In the genomic region with DNA sequence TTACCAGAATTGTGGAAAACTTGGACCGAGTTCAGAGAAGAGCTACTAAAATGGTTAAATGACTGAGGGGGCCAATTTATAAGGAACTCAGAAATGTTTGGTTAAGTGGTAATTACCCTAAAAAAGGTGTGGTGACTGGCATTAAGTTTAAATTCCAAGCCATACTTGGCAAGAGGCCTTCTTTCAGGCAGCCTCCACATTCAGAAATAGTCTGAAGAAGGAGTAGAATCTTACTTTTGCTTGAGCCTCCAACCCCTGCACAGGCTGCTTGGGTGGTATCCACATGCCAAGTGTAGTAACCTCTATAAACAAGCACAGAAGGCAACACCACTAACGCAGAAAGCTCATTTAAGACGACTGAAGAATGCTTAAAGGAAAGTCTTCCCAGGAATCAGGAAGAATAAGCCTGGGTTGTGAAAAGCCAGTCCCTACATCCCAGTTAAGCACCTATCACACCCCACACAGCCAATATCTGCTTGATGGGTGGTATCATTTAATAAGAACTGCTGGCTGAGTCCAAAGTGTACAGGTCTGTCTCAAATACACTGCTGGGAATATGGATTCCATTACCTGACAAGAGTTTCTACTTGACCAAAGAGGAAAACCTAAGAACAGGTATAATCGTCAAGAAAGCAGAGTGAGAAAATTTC, we compare ENCODE assay signal across 16 cellular contexts. TPM values are rescaled to one million over a fixed set of nuclear protein-coding genes. Genes with fewer than 3 reads are reported as not detected.
DNase-seq lines count a peak whose midpoint lies in the region; ATAC-seq, FAIRE-seq and TF ChIP-seq lines count a peak whose summit lies in the region.
"Had no signal": no experiment of that assay in that cellular context is flagged by ENCODE, and none has a peak within 500 bp of the region (broad histone marks: within the 10 kb centered on the region; RNA-seq: fewer than 3 reads in every experiment).

No MANE protein-coding gene starts in this region.

- H3K9me3 ChIP-seq in mammary epithelial cell (replicated peaks; ENCODE audit: insufficient read depth, low read length) (no peaks in the 10 kb centered on the region), breast epithelium (no peaks in the 10 kb centered on the region), colonic mucosa (no peaks in the 10 kb centered on the region), mucosa of rectum (ENCODE audit: control insufficient read depth in 2 of 2, low read length in 2 of 2) (no peaks in the 10 kb centered on the region), suprapubic skin (no peaks in the 10 kb centered on the region)
- H3K9me3 ChIP-seq: BLaER1, HAP-1 had no signal

- peak overlapping the region; percentile 27 for H2AFZ ChIP-seq in mammary epithelial cell (ENCODE audit: low read depth, low read length)

- intact Hi-C loops in mammary epithelial cell (cut with micrococcal nuclease) (no loop called here), breast epithelium (cut with DNase I; ENCODE audit: low total_unique reads) (no loop called here), colonic mucosa (cut with DNase I) (no loop called here)

- DNase-seq in mammary epithelial cell = no peak
- DNase-seq in breast epithelium (ENCODE audit: low spot score in 2 of 2) = no peak
- peak; percentile 28 for DNase-seq in colonic mucosa
- no peak for DNase-seq in suprapubic skin (ENCODE audit: low spot score in 2 of 2)
- no peak for DNase-seq in RCC 7860 (ENCODE audit: low spot score)
- DNase-seq: 8988T; CD4-positive, alpha-beta memory T cell; DMS79 treated with DMSO at 0.1 percent for 48 hours; EL; GOT3 had no signal

- H3K4me3 ChIP-seq in mammary epithelial cell (replicated peaks in 1 of 3; ENCODE audit: insufficient read depth in 1 of 3, low read depth in 2 of 3, low read length in 3 of 3) = no peak overlapping the region
- H3K4me3 ChIP-seq in breast epithelium = no peak overlapping the region
- H3K4me3 ChIP-seq in colonic mucosa = no peak overlapping the region
- peak overlapping the region; percentile 4 for H3K4me3 ChIP-seq in mucosa of rectum (ENCODE audit: low read length in 2 of 2)
- H3K4me3 ChIP-seq in suprapubic skin = no peak overlapping the region
- H3K4me3 ChIP-seq: BLaER1, GM12878, HAP-1 had no signal

- CTCF ChIA-PET in mammary epithelial cell (lab: Charles Lee; ENCODE audit: low non-redundant PET) = interaction anchor here (0.6 kb wide), 1 partner anchor 167 kb away, joined by 4 read pairs; no protein-coding TSS in a partner anchor

- in situ Hi-C loops in mammary epithelial cell (cut with MboI; ENCODE audit: low sequenced_read_pairs in 2 of 2) = no loop called here

- H3K36me3 ChIP-seq in mammary epithelial cell (ENCODE audit: insufficient read depth, low read length) (no peaks in the 10 kb centered on the region), breast epithelium (no peaks in the 10 kb centered on the region), colonic mucosa (no peaks in the 10 kb centered on the region), mucosa of rectum (ENCODE audit: control insufficient read depth in 2 of 2, insufficient read depth in 2 of 2, low read length in 2 of 2) (no peaks in the 10 kb centered on the region), suprapubic skin (no peaks in the 10 kb centered on the region)
- H3K36me3 ChIP-seq: BLaER1, HAP-1 had no signal

- H3K79me2 ChIP-seq in mammary epithelial cell (ENCODE audit: insufficient read depth, low read length) = no peaks in the 10 kb centered on the region

- no peak overlapping the region for H3K9ac ChIP-seq in mammary epithelial cell (ENCODE audit: insufficient read depth, low read length)
- peak overlapping the region in 1 of 2 donors; percentile 12 for H3K9ac ChIP-seq in colonic mucosa (ENCODE audit: low read depth in 2 of 2, low read length in 2 of 2)
- H3K9ac ChIP-seq in mucosa of rectum (ENCODE audit: low read depth in 1 of 2, low read length in 2 of 2) = no peak overlapping the region
- H3K9ac ChIP-seq: BLaER1 had no signal

- H3K4me1 ChIP-seq in mammary epithelial cell (ENCODE audit: insufficient read depth, low read length) = no peaks in the 10 kb centered on the region
- no peaks in the 10 kb centered on the region for H3K4me1 ChIP-seq in breast epithelium
- no peaks in the 10 kb centered on the region for H3K4me1 ChIP-seq in colonic mucosa
- peaks cover 0 to 10% of the 10 kb centered on the region in 2 donors for H3K4me1 ChIP-seq in mucosa of rectum (ENCODE audit: control insufficient read depth in 2 of 2, insufficient read depth in 2 of 2, low read length in 2 of 2)
- H3K4me1 ChIP-seq in suprapubic skin = no peaks in the 10 kb centered on the region
- H3K4me1 ChIP-seq: BLaER1 had no signal

- no peak for FAIRE-seq in RCC 7860 (lab: Jason Lieb, UNC)
- FAIRE-seq: GM12878, HepG2 had no signal

- dilution Hi-C loops in mammary epithelial cell (cut with HindIII; ENCODE audit: low sequenced_read_pairs) = no loop called here

- TF ChIP-seq POLR2A in breast epithelium (IDR thresholded peaks at IDR 0.05) (no peak), suprapubic skin (IDR thresholded peaks at IDR 0.05) (no peak)

- no peak overlapping the region for H3K4me2 ChIP-seq in mammary epithelial cell (ENCODE audit: insufficient read depth, low read depth, low read length)
- H3K4me2 ChIP-seq: BLaER1 had no signal

- 30% methylated on average over 4 of the region's 4 CpGs for WGBS in mammary epithelial cell (ENCODE audit: low coverage, missing lambda C conversion rate)
- 80% methylated on average over 4 of the region's 4 CpGs for whole genome bisulfite sequencing in suprapubic skin

- TF ChIP-seq CTCF in mammary epithelial cell (conservative IDR thresholded peaks at IDR 0.05 in 1 of 2, IDR thresholded peaks at IDR 0.05 in 1 of 2; ENCODE audit: extremely low read depth in 1 of 2, insufficient read depth in 1 of 2, low read depth in 1 of 2, low read length in 2 of 2) = no peak
- no peak for TF ChIP-seq CTCF in breast epithelium (IDR thresholded peaks at IDR 0.05)
- no peak for TF ChIP-seq CTCF in colonic mucosa (IDR thresholded peaks at IDR 0.05)
- TF ChIP-seq CTCF in suprapubic skin (IDR thresholded peaks at IDR 0.05) = no peak

- no peak for TF ChIP-seq EP300 in suprapubic skin (IDR thresholded peaks at IDR 0.05)

- no TSS peak for BruUV-seq in mammary epithelial cell (replicated peaks; lab: Mats Ljungman, UMichigan)

- no peak for ATAC-seq in GM19452 (IDR thresholded peaks at IDR 0.05; ENCODE audit: unreplicated experiment)
- ATAC-seq: GM12878, HepG2 had no signal

- H3K27ac ChIP-seq in mammary epithelial cell (ENCODE audit: insufficient read depth, low read depth, low read length) (no peak overlapping the region), breast epithelium (no peak overlapping the region), colonic mucosa (peak overlapping the region; percentile 74), mucosa of rectum (ENCODE audit: low read depth in 2 of 2, low read length in 2 of 2) (peak overlapping the region; percentile 29 to 47), suprapubic skin (no peak overlapping the region)
- H3K27ac ChIP-seq: BLaER1 had no signal

- H3K27me3 ChIP-seq in mammary epithelial cell (ENCODE audit: insufficient read depth, low read length) (no peaks in the 10 kb centered on the region), breast epithelium (no peaks in the 10 kb centered on the region), colonic mucosa (no peaks in the 10 kb centered on the region), mucosa of rectum (ENCODE audit: control insufficient read depth in 2 of 2, insufficient read depth in 2 of 2, low read length in 2 of 2) (peaks cover 0 to 3% of the 10 kb centered on the region in 2 donors), suprapubic skin (no peaks in the 10 kb centered on the region)
- H3K27me3 ChIP-seq: BLaER1 had no signal

- H4K20me1 ChIP-seq in mammary epithelial cell (ENCODE audit: insufficient read depth, low read length) = no peaks in the 10 kb centered on the region
- H4K20me1 ChIP-seq: BLaER1 had no signal

RNA-seq across cellular contexts. Expression of a gene that starts 13.7 kb away (rescaled TPM):
- total RNA-seq in mammary epithelial cell (1 to 10 TPM; 8.3 to 9.2 TPM), breast epithelium (10 to 100 TPM; 14.1 to 19.8 (median 16.1) TPM), colonic mucosa (10 to 100 TPM; 14.8 to 21.8 TPM), suprapubic skin (10 to 100 TPM in 1 of 4 donors, 1 to 10 TPM in 3; 3.5 to 10.5 (median 7.7) TPM)
- 4.1 TPM for polyA plus RNA-seq in mammary epithelial cell
- polyA minus RNA-seq in mammary epithelial cell = 35.5 TPM

Comparison
In these comparisons a context has a peak if more than half of its experiments do, and no peak if none do; other contexts are left out.
1. H3K27ac ChIP-seq: peak in colonic mucosa (single experiment) and mucosa of rectum (2 of 2); none in mammary epithelial cell (single experiment), breast epithelium (0 of 2) and suprapubic skin (single experiment).
2. H3K4me3 ChIP-seq: peak in mucosa of rectum (2 of 2); none in mammary epithelial cell (0 of 3), breast epithelium (0 of 3), colonic mucosa (single experiment) and suprapubic skin (single experiment).